In the genomic region with DNA sequence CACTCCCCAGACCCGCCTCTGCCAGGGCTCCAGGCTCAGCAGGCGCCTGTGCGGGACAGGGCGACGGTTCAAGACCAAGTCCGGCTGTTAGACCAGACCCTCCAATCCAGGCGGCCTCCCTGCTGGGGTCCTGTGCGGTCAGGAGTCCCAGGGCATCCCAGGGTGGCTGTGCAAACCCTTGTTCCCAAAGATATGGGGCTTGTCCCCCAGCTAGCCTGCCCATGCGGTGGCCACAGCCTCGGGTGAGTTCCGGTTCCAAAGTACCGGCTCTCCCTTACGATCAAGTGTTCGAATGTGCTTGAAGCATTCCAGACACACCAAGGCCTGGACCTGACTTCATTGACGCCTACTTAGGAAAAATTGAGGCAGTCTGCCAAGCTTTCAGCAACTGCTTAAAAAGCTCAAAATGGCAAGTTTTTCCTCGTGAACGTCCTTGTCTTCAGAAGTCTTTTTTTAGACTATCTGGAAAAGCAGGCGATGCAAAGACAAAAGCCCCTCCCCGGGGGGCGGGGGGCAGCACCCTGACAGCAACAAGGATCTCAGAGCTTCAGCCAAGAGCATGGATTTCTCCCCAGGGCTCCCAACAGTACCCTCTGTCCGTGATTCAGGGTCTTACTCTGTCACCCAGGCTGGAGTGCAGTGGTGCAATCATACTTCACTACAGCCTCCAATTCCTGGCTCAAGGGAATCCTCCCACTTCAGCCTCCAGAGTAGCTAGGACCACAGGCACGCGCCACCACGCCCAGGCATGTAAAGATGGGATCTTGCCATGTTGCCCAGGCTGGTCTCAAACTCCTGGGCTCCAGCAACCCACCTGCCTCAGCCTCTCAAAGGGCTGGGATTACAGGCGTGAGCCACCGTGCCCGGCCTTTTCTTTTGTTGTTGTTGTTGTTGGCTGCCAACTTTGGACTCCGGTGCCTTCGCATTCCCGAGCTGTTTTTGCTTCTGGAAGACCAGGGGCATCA, we compare ENCODE assay signal across 10 cellular contexts. TPM values are rescaled to one million over a fixed set of nuclear protein-coding genes. Genes with fewer than 3 reads are reported as not detected.
DNase-seq lines count a peak whose midpoint lies in the region; ATAC-seq, FAIRE-seq and TF ChIP-seq lines count a peak whose summit lies in the region.
"Had no signal": no experiment of that assay in that cellular context is flagged by ENCODE, and none has a peak within 500 bp of the region (broad histone marks: within the 10 kb centered on the region; RNA-seq: fewer than 3 reads in every experiment).

No MANE protein-coding gene starts in this region.

- DNase-seq in HFFc6 (no peak), kidney (peak; percentile 78), pons (ENCODE audit: low spot score) (no peak), C1 segment of cervical spinal cord (lab: John Stamatoyannopoulos, UW) (no peak), NCI-H1436 treated with DMSO at 0.1 percent for 48 hours (lab: John Stamatoyannopoulos, UW) (no peak)
- no peak for DNase-seq in stimulated activated naive B cell treated with anti-CD40 and anti-IgM and Interleukin-4, amounts not matched to agents 10 μg/mL and 1 μg/mL and 100 μg/mL, for 72 hours
- DNase-seq: activated CD8-positive, alpha-beta memory T cell treated with anti-CD3 and anti-CD28 coated beads, Interleukin-2, amount 50 U/mL, for 48 hours; NCI-H748 treated with DMSO at 0.1 percent for 48 hours had no signal

- TF ChIP-seq CTCF in HFFc6 (IDR thresholded peaks at IDR 0.05) (no peak), kidney (IDR thresholded peaks at IDR 0.05; ENCODE audit: borderline replicate concordance, extremely low read depth, insufficient read depth) (no peak)

- FAIRE-seq in kidney (lab: Jason Lieb, UNC): no peak

- H3K36me3 Mint-ChIP-seq in HFFc6 (ENCODE audit: low read depth): no peaks in the 10 kb centered on the region
- peaks cover 10 to 17% of the 10 kb centered on the region in 2 donors for H3K36me3 Mint-ChIP-seq in stimulated activated naive B cell treated with anti-CD40 and anti-IgM and Interleukin-4, amounts not matched to agents 10 μg/mL and 1 μg/mL and 100 μg/mL, for 72 hours

- WGBS in adipose tissue, 3 donors: 68 to 74% (median 72%) methylated on average over 26 to 30 of the region's 30 CpGs

- no peak overlapping the region for H3K9ac ChIP-seq in kidney (ENCODE audit: low read length in 2 of 2)

- H3K27me3 Mint-ChIP-seq in HFFc6 (ENCODE audit: insufficient read depth): no peaks in the 10 kb centered on the region
- no peaks in the 10 kb centered on the region for H3K27me3 Mint-ChIP-seq in stimulated activated naive B cell treated with anti-CD40 and anti-IgM and Interleukin-4, amounts not matched to agents 10 μg/mL and 1 μg/mL and 100 μg/mL, for 72 hours

- no peaks in the 10 kb centered on the region; the same call in 1 of the 2 replicates for H3K4me1 Mint-ChIP-seq in HFFc6 (ENCODE audit: low read depth)
- H3K4me1 Mint-ChIP-seq in stimulated activated naive B cell treated with anti-CD40 and anti-IgM and Interleukin-4, amounts not matched to agents 10 μg/mL and 1 μg/mL and 100 μg/mL, for 72 hours: peaks cover 19 to 47% of the 10 kb centered on the region in 2 donors

- intact Hi-C loops in kidney (cut with DNase I): no loop called here

- H3K27ac ChIP-seq in adipose tissue (ENCODE audit: low read depth, low read length) (peak overlapping the region; percentile 36), kidney (ENCODE audit: low read depth in 2 of 2, low read length in 2 of 2) (peak overlapping the region in 1 of 2 donors; percentile 5)

- no peaks in the 10 kb centered on the region for H3K9me3 ChIP-seq in kidney (ENCODE audit: control insufficient read depth in 1 of 2, low read length in 2 of 2)

- H3K9me3 Mint-ChIP-seq in HFFc6: no peaks in the 10 kb centered on the region
- no peaks in the 10 kb centered on the region for H3K9me3 Mint-ChIP-seq in stimulated activated naive B cell treated with anti-CD40 and anti-IgM and Interleukin-4, amounts not matched to agents 10 μg/mL and 1 μg/mL and 100 μg/mL, for 72 hours

- no peak for ATAC-seq in stimulated activated naive B cell treated with anti-CD40 and anti-IgM and Interleukin-4, amounts not matched to agents 10 μg/mL and 1 μg/mL and 100 μg/mL, for 72 hours (replicated peaks)
- no peak for ATAC-seq in GM21717 (IDR thresholded peaks at IDR 0.05; ENCODE audit: unreplicated experiment)

- peaks cover 0 to 28% of the 10 kb centered on the region in 2 donors for H3K4me1 ChIP-seq in kidney (ENCODE audit: control insufficient read depth in 1 of 2, insufficient read depth in 1 of 2, low read depth in 1 of 2, low read length in 2 of 2)

- peak overlapping the region; percentile 46; the same call in 1 of the 2 replicates for H3K27ac Mint-ChIP-seq in HFFc6
- H3K27ac Mint-ChIP-seq in stimulated activated naive B cell treated with anti-CD40 and anti-IgM and Interleukin-4, amounts not matched to agents 10 μg/mL and 1 μg/mL and 100 μg/mL, for 72 hours: peak overlapping the region; percentile 11

- peak overlapping the region; percentile 41 for H3K4me3 Mint-ChIP-seq in HFFc6
- no peak overlapping the region for H3K4me3 Mint-ChIP-seq in stimulated activated naive B cell treated with anti-CD40 and anti-IgM and Interleukin-4, amounts not matched to agents 10 μg/mL and 1 μg/mL and 100 μg/mL, for 72 hours

- no peak overlapping the region for H3K4me3 ChIP-seq in kidney (ENCODE audit: low read length in 2 of 2)

- no peaks in the 10 kb centered on the region for H3K36me3 ChIP-seq in kidney (ENCODE audit: control insufficient read depth in 1 of 2, insufficient read depth in 2 of 2, low read length in 2 of 2)

RNA-seq across cellular contexts. Expression of gene FAAP20, which starts 2.3 kb away (rescaled TPM):
- 10 to 100 TPM; 75.3 to 97.4 (median 82.7) TPM for total RNA-seq in HFFc6 (2021; fragmentation: NEBNext Ultra II Directional; extraction: Animal tissue kit (Norgen Biotek cat#: 25700))
- polyA plus RNA-seq in adipose tissue (10 to 100 TPM; 30.4 to 69.3 (median 62.6) TPM), kidney (ENCODE audit: insufficient read depth, low read depth, low replicate concordance) (109 TPM)
- total RNA-seq in kidney: 69.0 TPM

RNA-seq across cellular contexts. Expression of gene SKI, which starts 35.8 kb away (rescaled TPM):
- 10 to 100 TPM; 63.7 to 76.6 (median 66.1) TPM for total RNA-seq in HFFc6 (2021; fragmentation: NEBNext Ultra II Directional; extraction: Animal tissue kit (Norgen Biotek cat#: 25700))
- polyA plus RNA-seq in adipose tissue (10 to 100 TPM in 2 of 3 donors, 1 to 10 TPM in 1; 9.5 to 69.2 (median 36.3) TPM), kidney (ENCODE audit: insufficient read depth, low read depth, low replicate concordance) (9.2 TPM)
- total RNA-seq in kidney: 78.6 TPM
